ENCODE assay signal across 18 cellular contexts in genomic region chr10:110142965-110143364, GRCh38.
DNase-seq lines count a peak whose midpoint lies in the region; ATAC-seq, FAIRE-seq and TF ChIP-seq lines count a peak whose summit lies in the region.
"Had no signal": no experiment of that assay in that cellular context is flagged by ENCODE, and none has a peak within 500 bp of the region (broad histone marks: within the 10 kb centered on the region; RNA-seq: fewer than 3 reads in every experiment).

No MANE protein-coding gene starts in this region.

- TF ChIP-seq EP300 in K562 (IDR thresholded peaks at IDR 0.05; ENCODE audit: low read length) = no peak

- H3K36me3 ChIP-seq in HEK293 (ENCODE audit: control insufficient read depth in 2 of 2, insufficient read depth in 1 of 2, low read length in 2 of 2) (no peaks in the 10 kb centered on the region), K562 (ENCODE audit: control insufficient read depth, insufficient read depth, low read length) (no peaks in the 10 kb centered on the region), neural progenitor cell (no peaks in the 10 kb centered on the region)

- H3K9ac ChIP-seq in K562 (ENCODE audit: insufficient read depth in 1 of 2, low read depth in 2 of 2, low read length in 2 of 2) (no peak overlapping the region), neural progenitor cell (no peak overlapping the region)

- H4K20me1 ChIP-seq in K562 (replicated peaks; ENCODE audit: control insufficient read depth, insufficient read depth, low read length) (no peaks in the 10 kb centered on the region), neural progenitor cell (ENCODE audit: low read depth) (no peaks in the 10 kb centered on the region)

- H3K36me3 Mint-ChIP-seq in Calu3 (ENCODE audit: insufficient read depth, unreplicated experiment) (peaks cover 13% of the 10 kb centered on the region), neural progenitor cell (no peaks in the 10 kb centered on the region)
- H3K36me3 Mint-ChIP-seq: CD8-positive, alpha-beta memory T cell had no signal

- H3K27ac Mint-ChIP-seq in Calu3 (ENCODE audit: unreplicated experiment) = peak overlapping the region; percentile 30
- H3K27ac Mint-ChIP-seq in neural progenitor cell = peak overlapping the region; percentile 0
- H3K27ac Mint-ChIP-seq: CD8-positive, alpha-beta memory T cell had no signal

- TF ChIP-seq CTCF in Calu3 (IDR thresholded peaks at IDR 0.05; ENCODE audit: unreplicated experiment) (no peak), HEK293 (tag by site-specific recombination; IDR thresholded peaks at IDR 0.05) (no peak), K562 (IDR thresholded peaks at IDR 0.05 in 2 of 3, conservative IDR thresholded peaks at IDR 0.05 in 1 of 3; ENCODE audit: insufficient read depth in 2 of 3, low read depth in 1 of 3, low read length in 3 of 3) (no peak), neural progenitor cell (IDR thresholded peaks at IDR 0.05) (no peak)

- TF ChIP-seq POLR2A in K562 (conservative IDR thresholded peaks at IDR 0.05) = no peak

- no peak overlapping the region for H3K4me3 ChIP-seq in HEK293 (ENCODE audit: low read depth, low read length)
- H3K4me3 ChIP-seq in K562 = no peak overlapping the region
- no peak overlapping the region for H3K4me3 ChIP-seq in neural progenitor cell
- H3K4me3 ChIP-seq: A549 had no signal

- H3F3A ChIP-seq in neural progenitor cell (ENCODE audit: low read depth) = peaks cover 5% of the 10 kb centered on the region

- POLR2A ChIA-PET in HEK293 (lab: Yijun Ruan, JAX) (interaction anchor here (0.7 kb wide), 1 partner anchor 140 kb away, joined by 3 read pairs; no protein-coding TSS in a partner anchor), K562 (lab: Yijun Ruan, JAX) (no interaction called here)

- H2AFZ ChIP-seq in K562 (ENCODE audit: low read depth, low read length) (no peak overlapping the region), neural progenitor cell (replicated peaks) (no peak overlapping the region)

- no peaks in the 10 kb centered on the region for H3K4me1 ChIP-seq in HEK293 (ENCODE audit: control insufficient read depth, insufficient read depth, low read length)
- no peaks in the 10 kb centered on the region; a peak in 2 of 5 replicates for H3K4me1 ChIP-seq in K562 (replicated peaks in 1 of 2; ENCODE audit: control insufficient read depth in 2 of 2, insufficient read depth in 2 of 2, low read length in 2 of 2)
- H3K4me1 ChIP-seq in neural progenitor cell = peaks cover 7% of the 10 kb centered on the region
- H3K4me1 ChIP-seq: A549 had no signal

- in situ Hi-C loops in K562 (cut with MboI) = loop anchor here (25.0 kb wide), 1 partner anchor 394 kb away; no protein-coding TSS in a partner anchor

- H3K4me3 Mint-ChIP-seq in Calu3 (ENCODE audit: low read depth, unreplicated experiment) = no peak overlapping the region
- H3K4me3 Mint-ChIP-seq in neural progenitor cell = no peak overlapping the region
- H3K4me3 Mint-ChIP-seq: CD8-positive, alpha-beta memory T cell had no signal

- intact Hi-C loops in Calu3 (cut with micrococcal nuclease; ENCODE audit: unreplicated experiment) (no loop called here), K562 (cut with micrococcal nuclease) (no loop called here)

- H3K4me2 ChIP-seq in K562 (ENCODE audit: insufficient read depth, low read length) = no peak overlapping the region
- no peak overlapping the region for H3K4me2 ChIP-seq in neural progenitor cell
- H3K4me2 ChIP-seq: A549 had no signal

- WGBS in K562 (ENCODE audit: insufficient coverage, low coverage, missing lambda C conversion rate) = 26% methylated on average over 6 of the region's 6 CpGs

- BruUV-seq in Calu3 (replicated peaks; lab: Mats Ljungman, UMichigan) = no TSS peak
- BruUV-seq in K562 (replicated peaks; lab: Mats Ljungman, UMichigan) = no TSS peak

- no peaks in the 10 kb centered on the region for H3K9me1 ChIP-seq in K562 (ENCODE audit: control insufficient read depth, insufficient read depth, low read length)

- no peaks in the 10 kb centered on the region for H3K9me3 ChIP-seq in HEK293 (ENCODE audit: control insufficient read depth, insufficient read depth, low read depth, low read length)
- no peaks in the 10 kb centered on the region for H3K9me3 ChIP-seq in K562 (replicated peaks; ENCODE audit: control insufficient read depth, insufficient read depth, low read depth, low read length)
- no peaks in the 10 kb centered on the region for H3K9me3 ChIP-seq in neural progenitor cell (ENCODE audit: low read depth)
- H3K9me3 ChIP-seq: A549 had no signal

- no peaks in the 10 kb centered on the region for H3K79me2 ChIP-seq in K562 (ENCODE audit: control insufficient read depth, insufficient read depth, low read length)
- no peaks in the 10 kb centered on the region for H3K79me2 ChIP-seq in neural progenitor cell (ENCODE audit: low read depth)

- H3K27me3 ChIP-seq in K562 (ENCODE audit: control insufficient read depth in 2 of 2, insufficient read depth in 2 of 2, low read length in 2 of 2) (0 out of 5 replicates have a peak, but pooled peaks cover 0 to 4% of the 10 kb centered on the region in 2 experiments), neural progenitor cell (no peaks in the 10 kb centered on the region)

- ATAC-seq in K562 = peak; percentile 25; the same call in 2 of the 3 replicates
- no peak for ATAC-seq in HG03565 (IDR thresholded peaks at IDR 0.05; ENCODE audit: unreplicated experiment)
- ATAC-seq: A549 had no signal

- H3K4me1 Mint-ChIP-seq in Calu3 (ENCODE audit: low read depth, unreplicated experiment) = peaks cover 16% of the 10 kb centered on the region
- H3K4me1 Mint-ChIP-seq in neural progenitor cell = peaks cover 11% of the 10 kb centered on the region

- no peak for TF ChIP-seq RAD21 in K562 (CRISPR knock-in tag; conservative IDR thresholded peaks at IDR 0.05 in 1 of 2, IDR thresholded peaks at IDR 0.05 in 1 of 2)

- no peaks in the 10 kb centered on the region for H3K9me3 Mint-ChIP-seq in Calu3 (ENCODE audit: low read depth, unreplicated experiment)
- H3K9me3 Mint-ChIP-seq in neural progenitor cell = no peaks in the 10 kb centered on the region
- H3K9me3 Mint-ChIP-seq: CD8-positive, alpha-beta memory T cell had no signal

- CTCF ChIA-PET in Calu3 (lab: Charles Lee) = no interaction called here
- CTCF ChIA-PET in HEK293 (lab: Yijun Ruan, JAX) = interaction anchor here (1.2 to 7.8 kb wide), 3 partner anchors 83 to 259 kb away, joined by 3 to 119 read pairs (median 6); no protein-coding TSS in a partner anchor
- CTCF ChIA-PET in K562 (lab: Yijun Ruan, JAX; ENCODE audit: low intra/inter-chr PET ratio) = no interaction called here

- no peak for FAIRE-seq in K562 (lab: Jason Lieb, UNC)
- FAIRE-seq: A549, GM12892, GM19239, HTR-8/SVneo had no signal

- no peaks in the 10 kb centered on the region for H3K27me3 Mint-ChIP-seq in Calu3 (ENCODE audit: unreplicated experiment)
- peaks cover 2% of the 10 kb centered on the region for H3K27me3 Mint-ChIP-seq in neural progenitor cell (ENCODE audit: insufficient read depth, low read depth)

- H3K27ac ChIP-seq in HEK293 (ENCODE audit: extremely low read depth, low read depth, low read length) (no peak overlapping the region), K562 (ENCODE audit: extremely low read depth, low read depth, low read length) (no peak overlapping the region), neural progenitor cell (no peak overlapping the region)
- H3K27ac ChIP-seq: A549 had no signal

- DNase-seq in Calu3 (no peak), K562 (ENCODE audit: extremely low read depth in 1 of 4, low spot score in 3 of 4) (no peak), neural progenitor cell (ENCODE audit: low spot score) (no peak), putamen (ENCODE audit: low spot score) (no peak), NCI-H1436 (lab: John Stamatoyannopoulos, UW) (no peak)
- DNase-seq: CD8-positive, alpha-beta memory T cell; DMS 273 treated with DMSO at 0.1 percent for 48 hours; DND-41; GDM1; HCEC 1CT; Kasumi-1; KBM-7 had no signal

TF ChIP-seq in K562, 482 proteins besides CTCF, POLR2A, EP300 and RAD21:
- no peak for TF ChIP-seq FUS (optimal IDR thresholded peaks at IDR 0.05; ENCODE audit: low read depth, low read length)
- peak; percentile 27; the same call in 1 of the 2 replicates for TF ChIP-seq JUND (IDR thresholded peaks at IDR 0.05; ENCODE audit: borderline replicate concordance, low read depth, low read length)
- no peak; the same call in 2 of the 3 replicates for TF ChIP-seq JUND (tag; IDR thresholded peaks at IDR 0.05; ENCODE audit: borderline replicate concordance, low read depth, low read length)
- TF ChIP-seq CBFA2T2 (conservative IDR thresholded peaks at IDR 0.05) = no peak
- TF ChIP-seq ATF3 (IDR thresholded peaks at IDR 0.05) = peak; percentile 22; the same call in 1 of the 2 replicates
- no peak for TF ChIP-seq ATF3 (CRISPR knock-in tag; conservative IDR thresholded peaks at IDR 0.05)
TF ChIP-seq in K562: peak in this region for 2.
